ENCODE assay signal across 11 cellular contexts in genomic region chr14:99573436-99574098, GRCh38. TPM values are rescaled to one million over a fixed set of nuclear protein-coding genes. Genes with fewer than 3 reads are reported as not detected.
A peak's percentile ranks its signal among the peaks of the same experiment; 100 is the strongest.
DNase-seq lines count a peak whose midpoint lies in the region; ATAC-seq, FAIRE-seq and TF ChIP-seq lines count a peak whose summit lies in the region.
"Had no signal": no experiment of that assay in that cellular context is flagged by ENCODE, and none has a peak within 500 bp of the region (broad histone marks: within the 10 kb centered on the region; RNA-seq: fewer than 3 reads in every experiment).

No MANE protein-coding gene starts in this region.

- H3K9me3 ChIP-seq in H1 (ENCODE audit: insufficient read depth in 2 of 2, low read depth in 1 of 2, low read length in 1 of 2) (no peaks in the 10 kb centered on the region), muscle layer of colon (ENCODE audit: low read length) (no peaks in the 10 kb centered on the region), upper lobe of right lung (no peaks in the 10 kb centered on the region), SJCRH30 (replicated peaks) (no peaks in the 10 kb centered on the region)
- H3K9me3 ChIP-seq: mucosa of descending colon had no signal

- H3K27me3 ChIP-seq in H1 (replicated peaks in 1 of 4; ENCODE audit: control insufficient read depth in 3 of 4, extremely low read depth in 1 of 4, insufficient read depth in 3 of 4, low read length in 3 of 4) (peaks cover 0 to 3% (median 0%) of the 10 kb centered on the region in 4 experiments; a peak in 2 of 7 replicates), muscle layer of colon (ENCODE audit: control insufficient read depth in 1 of 2, insufficient read depth in 2 of 2, low read length in 2 of 2) (no peaks in the 10 kb centered on the region), upper lobe of right lung (no peaks in the 10 kb centered on the region), SJCRH30 (no peaks in the 10 kb centered on the region)

- DNase-seq in Right ventricle myocardium superior (no peak), cardiac septum (ENCODE audit: low spot score) (no peak), H1 (ENCODE audit: low read depth in 1 of 2, low spot score in 2 of 2) (no peak), upper lobe of right lung (no peak), SJCRH30 (no peak), nucleus accumbens (lab: John Stamatoyannopoulos, UW) (no peak)
- DNase-seq: activated T-cell treated with anti-CD3 and anti-CD28 coated beads, Interleukin-2, amount 50 U/mL, for 72 hours had no signal

- H3K27me3 Mint-ChIP-seq in stimulated activated memory B cell treated with anti-CD40 and anti-IgM and Interleukin-4, amounts not matched to agents 10 μg/mL and 1 μg/mL and 100 μg/mL, for 72 hours: peaks cover under 1% of the 10 kb centered on the region

- H2BK20ac ChIP-seq in H1 (ENCODE audit: low read length): peak overlapping the region; percentile 3; the same call in 1 of the 2 replicates

- peaks cover 41% of the 10 kb centered on the region for H3K79me1 ChIP-seq in H1 (ENCODE audit: low read depth, low read length)

- TF ChIP-seq CTCF in H1 (IDR thresholded peaks at IDR 0.05; ENCODE audit: control extremely low read depth in 1 of 3, insufficient read depth in 1 of 3, low read depth in 1 of 3, low read length in 3 of 3): no peak
- TF ChIP-seq CTCF in upper lobe of right lung (IDR thresholded peaks at IDR 0.05): no peak

- H3K4me1 ChIP-seq in H1 (replicated peaks in 1 of 4; ENCODE audit: control insufficient read depth in 3 of 4, insufficient read depth in 4 of 4, low read length in 3 of 4): peaks cover 25 to 76% (median 64%) of the 10 kb centered on the region in 4 experiments
- peaks cover 100% of the 10 kb centered on the region for H3K4me1 ChIP-seq in muscle layer of colon (ENCODE audit: insufficient read depth, low read length)
- H3K4me1 ChIP-seq in upper lobe of right lung: peaks cover 65% of the 10 kb centered on the region
- peaks cover 73% of the 10 kb centered on the region for H3K4me1 ChIP-seq in SJCRH30

- no peak overlapping the region for H3K14ac ChIP-seq in H1 (ENCODE audit: insufficient read length)

- H3K23ac ChIP-seq in H1 (ENCODE audit: insufficient read length): no peak overlapping the region

- peak overlapping the region; percentile 53 for H3K4me2 ChIP-seq in H1 (ENCODE audit: insufficient read depth in 1 of 2, low read depth in 2 of 2, low read length in 2 of 2)

- H3K4ac ChIP-seq in H1 (replicated peaks; ENCODE audit: insufficient read length, low read depth, low read length): peak overlapping the region; percentile 36

- no peaks in the 10 kb centered on the region for H3K36me3 ChIP-seq in H1 (ENCODE audit: control insufficient read depth in 2 of 4, insufficient read depth in 4 of 4, low read length in 3 of 4)
- H3K36me3 ChIP-seq in muscle layer of colon (ENCODE audit: insufficient read depth, low read length): no peaks in the 10 kb centered on the region
- H3K36me3 ChIP-seq in upper lobe of right lung: no peaks in the 10 kb centered on the region
- H3K36me3 ChIP-seq in SJCRH30: no peaks in the 10 kb centered on the region

- no peak overlapping the region for H3K27ac Mint-ChIP-seq in stimulated activated memory B cell treated with anti-CD40 and anti-IgM and Interleukin-4, amounts not matched to agents 10 μg/mL and 1 μg/mL and 100 μg/mL, for 72 hours
- H3K27ac Mint-ChIP-seq: activated T-cell treated with anti-CD3 and anti-CD28 coated beads, Interleukin-2, amount 50 U/mL, for 72 hours had no signal

- H4K20me1 ChIP-seq in H1 (replicated peaks in 1 of 2; ENCODE audit: control insufficient read depth in 1 of 2, insufficient read depth in 2 of 2, low read length in 2 of 2): peaks cover 17 to 40% of the 10 kb centered on the region in 2 experiments

- WGBS in H1 (ENCODE audit: extremely low coverage in 1 of 2, insufficient coverage in 1 of 2, insufficient read length in 1 of 2, insufficient replicate concordance in 2 of 2, low coverage in 1 of 2, low lambda C conversion rate in 2 of 2, missing lambda C conversion rate in 1 of 2), 2 experiments: 84% methylated on average over 14 of the region's 15 CpGs; no CpG with 5 or more reads in 1 of the 2 experiments

- ATAC-seq in Right ventricle myocardium superior (ENCODE audit: poor library complexity) (peak; percentile 3), upper lobe of right lung (no peak)
- no peak for ATAC-seq in stimulated activated memory B cell treated with anti-CD40 and anti-IgM and Interleukin-4, amounts not matched to agents 10 μg/mL and 1 μg/mL and 100 μg/mL, for 72 hours
- ATAC-seq: activated T-cell treated with anti-CD3 and anti-CD28 coated beads, Interleukin-2, amount 50 U/mL, for 72 hours had no signal

- no peak overlapping the region for H3K27ac ChIP-seq in H1 (ENCODE audit: low read depth, low read length)
- H3K27ac ChIP-seq in muscle layer of colon (ENCODE audit: low read depth, low read length): peak overlapping the region; percentile 95
- H3K27ac ChIP-seq in upper lobe of right lung: peak overlapping the region; percentile 69
- no peak overlapping the region; the same call in 1 of the 2 replicates for H3K27ac ChIP-seq in SJCRH30

- no peak overlapping the region; the same call in 1 of the 2 replicates for H4K8ac ChIP-seq in H1 (ENCODE audit: extremely low read depth, insufficient read depth, low read length)

- H3K36me3 Mint-ChIP-seq in stimulated activated memory B cell treated with anti-CD40 and anti-IgM and Interleukin-4, amounts not matched to agents 10 μg/mL and 1 μg/mL and 100 μg/mL, for 72 hours: no peaks in the 10 kb centered on the region
- H3K36me3 Mint-ChIP-seq: IgD-negative memory B cell had no signal

- peak overlapping the region; percentile 12; the same call in 1 of the 2 replicates for H3K18ac ChIP-seq in H1 (ENCODE audit: extremely low read depth, low read length)

- POLR2A ChIA-PET in H1 (lab: Charles Lee; ENCODE audit: partially characterized antibody): interaction anchor here (1.3 to 1.7 kb wide), 4 partner anchors 10 to 58 kb away, joined by 3 to 5 read pairs (median 3); no protein-coding TSS in a partner anchor

- H2BK12ac ChIP-seq in H1 (ENCODE audit: low read depth, low read length): peak overlapping the region; percentile 70; the same call in 1 of the 2 replicates

- TF ChIP-seq POLR2A in H1 (IDR thresholded peaks at IDR 0.05; ENCODE audit: control extremely low read depth in 1 of 2, low read depth in 2 of 2, low read length in 2 of 2): no peak

- H3K4me3 ChIP-seq in H1 (ENCODE audit: extremely low read depth in 1 of 4, insufficient read depth in 2 of 4, low read depth in 3 of 4, low read length in 4 of 4) (no peak overlapping the region), muscle layer of colon (ENCODE audit: low read depth in 1 of 2, low read length in 2 of 2) (no peak overlapping the region), upper lobe of right lung (no peak overlapping the region), SJCRH30 (no peak overlapping the region)
- H3K4me3 ChIP-seq: mucosa of descending colon had no signal

- H4K91ac ChIP-seq in H1 (replicated peaks; ENCODE audit: insufficient read length, low read length): peak overlapping the region; percentile 86

- H3K4me1 Mint-ChIP-seq in stimulated activated memory B cell treated with anti-CD40 and anti-IgM and Interleukin-4, amounts not matched to agents 10 μg/mL and 1 μg/mL and 100 μg/mL, for 72 hours: peaks cover 32% of the 10 kb centered on the region

- H3K4me3 Mint-ChIP-seq in stimulated activated memory B cell treated with anti-CD40 and anti-IgM and Interleukin-4, amounts not matched to agents 10 μg/mL and 1 μg/mL and 100 μg/mL, for 72 hours: no peak overlapping the region
- H3K4me3 Mint-ChIP-seq: activated T-cell treated with anti-CD3 and anti-CD28 coated beads, Interleukin-2, amount 50 U/mL, for 72 hours had no signal

- H2BK120ac ChIP-seq in H1 (replicated peaks; ENCODE audit: low read depth, low read length): no peak overlapping the region

- no peak for TF ChIP-seq RAD21 in H1 (IDR thresholded peaks at IDR 0.05 in 1 of 2, conservative IDR thresholded peaks at IDR 0.05 in 1 of 2; ENCODE audit: low read depth in 2 of 2, low read length in 2 of 2)

- TF ChIP-seq EP300 in H1 (IDR thresholded peaks at IDR 0.05; ENCODE audit: borderline replicate concordance in 1 of 2, low read depth in 2 of 2, low read length in 2 of 2): no peak

- H3K9ac ChIP-seq in H1 (replicated peaks in 1 of 4; ENCODE audit: extremely low read depth in 1 of 4, low read depth in 3 of 4, low read length in 3 of 4): peak overlapping the region in 1 of 4 experiments; percentile 16; a peak in 1 of 7 replicates
- H3K9ac ChIP-seq in muscle layer of colon (ENCODE audit: low read length): no peak overlapping the region

- peaks cover 0 to 67% of the 10 kb centered on the region in 2 experiments; a peak in 3 of 4 replicates for H3K79me2 ChIP-seq in H1 (ENCODE audit: control insufficient read depth in 1 of 2, insufficient read depth in 2 of 2, low read length in 2 of 2)

- H2AFZ ChIP-seq in H1 (ENCODE audit: low read length): no peak overlapping the region

- no peak for FAIRE-seq in H1 (lab: Jason Lieb, UNC)

- peak overlapping the region; percentile 57; the same call in 1 of the 2 replicates for H2BK5ac ChIP-seq in H1 (ENCODE audit: low read depth, low read length)

- no peak overlapping the region for H3K56ac ChIP-seq in H1 (replicated peaks; ENCODE audit: insufficient read length, low read depth, low read length)

- intact Hi-C loops in Right ventricle myocardium superior (cut with DNase I): no loop called here
- intact Hi-C loops in cardiac septum (cut with DNase I): loop anchor here (2.0 kb wide), 1 partner anchor 29 kb away; no protein-coding TSS in a partner anchor
- intact Hi-C loops in upper lobe of right lung (cut with DNase I): no loop called here

- H2BK15ac ChIP-seq in H1 (ENCODE audit: low read length): no peak overlapping the region

- peak overlapping the region; percentile 31 for H4K5ac ChIP-seq in H1 (ENCODE audit: insufficient read length, low read depth, low read length)

- CTCF ChIA-PET in H1 (lab: Charles Lee; ENCODE audit: partially characterized antibody): interaction anchor here (0.6 to 6.2 kb wide), 25 partner anchors 8 to 816 kb away, joined by 3 to 35 read pairs (median 5); no protein-coding TSS in a partner anchor

- no peaks in the 10 kb centered on the region for H3K9me3 Mint-ChIP-seq in stimulated activated memory B cell treated with anti-CD40 and anti-IgM and Interleukin-4, amounts not matched to agents 10 μg/mL and 1 μg/mL and 100 μg/mL, for 72 hours
- H3K9me3 Mint-ChIP-seq: activated T-cell treated with anti-CD3 and anti-CD28 coated beads, Interleukin-2, amount 50 U/mL, for 72 hours; IgD-negative memory B cell had no signal

- H2AK5ac ChIP-seq in H1 (ENCODE audit: low read depth, low read length): peak overlapping the region; percentile 96

- H3K23me2 ChIP-seq in H1 (ENCODE audit: low read depth, low read length): no peaks in the 10 kb centered on the region

RNA-seq across cellular contexts. Expression of gene CCDC85C, which starts 30.4 kb away (rescaled TPM):
- 46.6 TPM for total RNA-seq in Right ventricle myocardium superior
- 21.4 TPM for total RNA-seq in cardiac septum
- 35.8 and 38.6 TPM in 2 replicates for total RNA-seq in H1 (2021; fragmentation: NEBNext Ultra II Directional; extraction: Animal tissue kit (Norgen Biotek cat#: 25700))
- 16.8 and 26.4 TPM in 2 replicates for polyA plus RNA-seq in H1 (2011; rRNA removed)
- polyA plus RNA-seq in H1 (2011; cell fraction: cytosol; rRNA removed): 18.1 TPM
- 31.7 TPM for polyA plus RNA-seq in H1 (2011; cell fraction: nucleus; rRNA removed)
- 18.2 to 30.0 TPM (median 25.2 TPM) in 4 replicates for polyA plus RNA-seq in H1 (2012, experiment 1 of 2)
- 32.9 TPM for polyA plus RNA-seq in H1 (2012, experiment 2 of 2)
- polyA plus RNA-seq in H1 (2013, experiment 1 of 2): 15.1 TPM
- 15.5 TPM for polyA plus RNA-seq in H1 (2013, experiment 2 of 2)
- 22.2 and 22.8 TPM in 2 replicates for polyA minus RNA-seq in H1 (2011; rRNA and poly(A)+ RNA removed)
- 23.3 TPM for polyA minus RNA-seq in H1 (2011; cell fraction: cytosol; rRNA and poly(A)+ RNA removed)
- 19.6 TPM for polyA minus RNA-seq in H1 (2011; cell fraction: nucleus; rRNA and poly(A)+ RNA removed)
- 22.6 TPM for total RNA-seq in upper lobe of right lung
- 12.2 and 12.9 TPM in 2 replicates for total RNA-seq in SJCRH30 (2014; rRNA removed; shearing (Covaris generic))

Comparison
In these comparisons a context has a peak if more than half of its experiments do, and no peak if none do; other contexts are left out.
1. H3K27ac ChIP-seq: peak in muscle layer of colon (single experiment) and upper lobe of right lung (single experiment); none in H1 (single experiment) and SJCRH30 (single experiment).